ENCODE assay signal across 8 cellular contexts in the genomic region with DNA sequence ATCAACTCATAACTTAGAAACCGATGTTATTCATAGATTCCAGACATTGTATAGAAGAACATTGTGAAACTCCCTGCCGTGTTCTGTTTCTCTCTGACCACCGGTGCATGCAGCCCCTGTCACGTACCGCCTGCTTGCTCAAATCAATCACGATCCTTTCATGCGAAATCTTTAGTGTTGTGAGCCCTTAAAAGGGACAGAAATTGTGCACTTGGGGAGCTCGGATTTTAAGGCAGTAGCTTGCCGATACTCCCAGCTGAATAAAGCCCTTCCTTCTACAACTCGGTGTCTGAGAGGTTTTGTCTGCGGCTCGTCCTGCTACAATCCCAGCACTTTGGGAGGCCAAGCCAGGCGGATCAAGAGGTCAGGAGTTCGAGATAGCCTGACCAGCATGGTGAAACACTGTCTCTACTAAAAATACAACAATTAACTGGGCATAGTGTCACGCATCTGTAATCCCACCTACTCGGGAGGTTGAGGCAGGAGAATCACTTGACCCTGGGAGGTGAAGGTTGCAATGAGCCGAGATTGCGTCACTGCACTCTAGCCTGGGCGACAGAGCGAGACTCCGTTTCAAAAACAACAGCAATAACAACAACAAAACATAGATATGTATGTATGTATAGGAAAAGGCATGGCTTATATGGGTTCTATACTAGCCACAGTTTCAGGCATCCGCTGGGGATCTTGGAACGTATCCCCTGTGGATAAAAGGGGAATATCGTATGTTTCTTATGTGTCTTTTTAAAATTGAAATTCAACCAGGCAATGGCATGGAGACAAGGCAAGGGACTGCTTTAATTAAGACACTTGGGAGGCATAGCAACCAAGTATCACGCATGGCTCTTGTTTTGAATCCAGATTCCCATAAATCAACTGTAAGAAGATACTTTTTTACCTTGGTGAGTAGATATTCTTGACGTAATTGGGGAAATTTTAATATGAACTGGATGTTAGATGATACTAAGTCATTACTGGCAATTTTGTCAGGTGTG. TPM values are rescaled to one million over a fixed set of nuclear protein-coding genes. Genes with fewer than 3 reads are reported as not detected.
DNase-seq lines count a peak whose midpoint lies in the region; ATAC-seq, FAIRE-seq and TF ChIP-seq lines count a peak whose summit lies in the region.
"Not testable (repeated sequence)": the region's sequence is repeated elsewhere in the genome, so short reads cannot be mapped to it uniquely, and the experiment has no call there.

No MANE protein-coding gene starts in this region.

- H3K36me3 ChIP-seq in body of pancreas (replicated peaks in 1 of 2; ENCODE audit: insufficient read depth in 1 of 2, low read depth in 2 of 2); HepG2 (replicated peaks in 1 of 2; ENCODE audit: control insufficient read depth in 1 of 2, insufficient read depth in 2 of 2, low read length in 2 of 2); neural progenitor cell: not testable (repeated sequence)

- 66 to 78% methylated on average over 20 to 26 of the region's 26 CpGs for WGBS in body of pancreas, 2 donors
- 31% methylated on average over 23 of the region's 26 CpGs for WGBS in HepG2 (ENCODE audit: low lambda C conversion rate)

- H3K36me3 Mint-ChIP-seq in neural progenitor cell; progenitor cell of endocrine pancreas (ENCODE audit: insufficient read depth): not testable (repeated sequence)

- not testable (repeated sequence) for H3K79me2 ChIP-seq in HepG2 (ENCODE audit: insufficient read depth, low read length); neural progenitor cell (ENCODE audit: low read depth)

- POLR2A ChIA-PET in HepG2 (lab: Yijun Ruan, JAX): not testable (repeated sequence)

- not testable (repeated sequence) for H3K27me3 Mint-ChIP-seq in neural progenitor cell (ENCODE audit: insufficient read depth, low read depth); progenitor cell of endocrine pancreas

- not testable (repeated sequence) for H3K9me3 Mint-ChIP-seq in neural progenitor cell; progenitor cell of endocrine pancreas (ENCODE audit: low read depth)

- H2AFZ ChIP-seq in HepG2 (ENCODE audit: low read length); neural progenitor cell (replicated peaks): not testable (repeated sequence)

- H3K4me1 Mint-ChIP-seq in neural progenitor cell: peaks cover 11% of the 10 kb centered on the region
- H3K4me1 Mint-ChIP-seq in progenitor cell of endocrine pancreas (ENCODE audit: low read depth): not testable (repeated sequence)

- not testable (repeated sequence) for H3K27me3 ChIP-seq in body of pancreas; HepG2 (ENCODE audit: control insufficient read depth in 1 of 2, insufficient read depth in 2 of 2, low read length in 2 of 2); neural progenitor cell

- CTCF ChIA-PET in HepG2 (lab: Yijun Ruan, JAX; ENCODE audit: low intra/inter-chr PET ratio, low total read pairs): not testable (repeated sequence)

- in situ Hi-C loops in ACHN (cut with HindIII; ENCODE audit: low pct_ligation_motif_present, low pct_unique_long_range_greater_than_20kb, low sequenced_read_pairs); HepG2 (cut with HindIII; ENCODE audit: extremely low pct_ligation_motif_present, low pct_unique_long_range_greater_than_20kb): not testable (repeated sequence)

- TF ChIP-seq RAD21 in HepG2 (CRISPR knock-in tag; IDR thresholded peaks at IDR 0.05): not testable (repeated sequence)

- peak overlapping the region; percentile 48 for H3K4me3 Mint-ChIP-seq in neural progenitor cell
- not testable (repeated sequence) for H3K4me3 Mint-ChIP-seq in progenitor cell of endocrine pancreas (ENCODE audit: low read depth)

- TF ChIP-seq EP300 in HepG2 (IDR thresholded peaks at IDR 0.05; ENCODE audit: low read depth in 2 of 2, low read length in 2 of 2); HepG2 (CRISPR knock-in tag; IDR thresholded peaks at IDR 0.05; ENCODE audit: borderline replicate concordance): not testable (repeated sequence)

- H3K9me3 ChIP-seq in body of pancreas; HepG2 (ENCODE audit: low read length); neural progenitor cell (ENCODE audit: low read depth): not testable (repeated sequence)

- FAIRE-seq in HepG2 (lab: Jason Lieb, UNC): not testable (repeated sequence)

- H3K27ac Mint-ChIP-seq in neural progenitor cell (peak overlapping the region; percentile 93), progenitor cell of endocrine pancreas (peak overlapping the region; percentile 47)

- not testable (repeated sequence) for TF ChIP-seq CTCF in GM12865 (IDR thresholded peaks at IDR 0.05; ENCODE audit: insufficient read depth, low read depth, low read length, missing control alignments); body of pancreas (IDR thresholded peaks at IDR 0.05); HepG2 (CRISPR knock-in tag; IDR thresholded peaks at IDR 0.05); neural progenitor cell (IDR thresholded peaks at IDR 0.05); progenitor cell of endocrine pancreas (IDR thresholded peaks at IDR 0.05; ENCODE audit: unreplicated experiment)

- not testable (repeated sequence) for H4K20me1 ChIP-seq in HepG2 (ENCODE audit: insufficient read depth, low read length); neural progenitor cell (ENCODE audit: low read depth)

- not testable (repeated sequence) for H3K4me1 ChIP-seq in body of pancreas, neural progenitor cell
- H3K4me1 ChIP-seq in HepG2 (ENCODE audit: insufficient read depth, low read length): peaks cover 60% of the 10 kb centered on the region

- peak overlapping the region; percentile 71 for H3K4me2 ChIP-seq in HepG2 (ENCODE audit: low read depth, low read length)
- H3K4me2 ChIP-seq in neural progenitor cell: not testable (repeated sequence)

- TF ChIP-seq POLR2A in body of pancreas (IDR thresholded peaks at IDR 0.05); HepG2 (IDR thresholded peaks at IDR 0.05; ENCODE audit: insufficient read depth in 1 of 2, low read depth in 2 of 2, low read length in 2 of 2): not testable (repeated sequence)

- DNase-seq in ACHN (peak; percentile 54), GM12865 (ENCODE audit: low read depth) (peak; percentile 46), cardiac septum (ENCODE audit: low spot score) (peak; percentile 26)
- DNase-seq in body of pancreas; HepG2 (ENCODE audit: low spot score); neural progenitor cell (ENCODE audit: low spot score); progenitor cell of endocrine pancreas (ENCODE audit: low spot score, unreplicated experiment): not testable (repeated sequence)

- BruUV-seq in HepG2 (replicated peaks; lab: Mats Ljungman, UMichigan): not testable (repeated sequence)

- ATAC-seq in HG03571 (IDR thresholded peaks at IDR 0.05; ENCODE audit: unreplicated experiment) (peak; percentile 30), HepG2 (peak; percentile 38)
- not testable (repeated sequence) for ATAC-seq in body of pancreas

- not testable (repeated sequence) for H3K4me3 ChIP-seq in GM12865 (ENCODE audit: low read depth, low read length); body of pancreas; neural progenitor cell
- peak overlapping the region; percentile 9 to 47 (median 29); a peak in 5 of 6 replicates for H3K4me3 ChIP-seq in HepG2 (replicated peaks in 1 of 3; ENCODE audit: insufficient read depth in 1 of 3, low read depth in 2 of 3, low read length in 3 of 3)

- H3F3A ChIP-seq in neural progenitor cell (ENCODE audit: low read depth): not testable (repeated sequence)

- H3K27ac ChIP-seq in body of pancreas: peak overlapping the region in 3 of 4 donors; percentile 61 to 69 (median 64)
- H3K27ac ChIP-seq in HepG2 (ENCODE audit: extremely low read length, insufficient read depth, low read length): peak overlapping the region; percentile 73
- not testable (repeated sequence) for H3K27ac ChIP-seq in neural progenitor cell

- H3K9ac ChIP-seq in HepG2 (ENCODE audit: insufficient read depth, low read depth, low read length): peak overlapping the region; percentile 34
- not testable (repeated sequence) for H3K9ac ChIP-seq in neural progenitor cell

- intact Hi-C loops in body of pancreas (cut with DNase I); cardiac septum (cut with DNase I); HepG2 (cut with micrococcal nuclease; ENCODE audit: unreplicated experiment): not testable (repeated sequence)

RNA-seq across cellular contexts. Expression of a gene that starts 19.1 kb away (rescaled TPM):
- 10 to 100 TPM; 10.2 to 17.9 TPM for total RNA-seq in body of pancreas
- total RNA-seq in cardiac septum: 58.1 TPM
- total RNA-seq in HepG2 (2016; rRNA removed; fragmentation: Illumina TruSeq; extraction: Trizol): 14.6 and 14.9 TPM in 2 replicates
- 2.6 TPM in 2 replicates for total RNA-seq in HepG2 (2016; cell fraction: cytosol; rRNA removed; fragmentation: Illumina TruSeq; extraction: Trizol; ENCODE audit: low read depth)
- total RNA-seq in HepG2 (2016; cell fraction: insoluble cytoplasmic fraction; rRNA removed; fragmentation: Illumina TruSeq; extraction: Trizol): 14.8 and 15.2 TPM in 2 replicates
- 7.5 and 8.6 TPM in 2 replicates for total RNA-seq in HepG2 (2016; cell fraction: membrane; rRNA removed; fragmentation: Illumina TruSeq; extraction: Trizol)
- total RNA-seq in HepG2 (2016; cell fraction: nucleus; rRNA removed; fragmentation: Illumina TruSeq; extraction: Trizol): 10.0 and 11.2 TPM in 2 replicates
- polyA plus RNA-seq in HepG2 (2011; rRNA removed): 47.0 and 48.6 TPM in 2 replicates
- 34.9 and 57.3 TPM in 2 replicates for polyA plus RNA-seq in HepG2 (2011; cell fraction: cytosol; rRNA removed)
- 12.5 and 24.3 TPM in 2 replicates for polyA plus RNA-seq in HepG2 (2011; cell fraction: nucleus; rRNA removed)
- 22.2 and 29.6 TPM in 2 replicates for polyA plus RNA-seq in HepG2 (2012)
- polyA plus RNA-seq in HepG2 (2016; cell fraction: cytosol; fragmentation: Illumina TruSeq; extraction: Trizol; ENCODE audit: low read depth): 2.0 and 2.1 TPM in 2 replicates
- 13.6 and 14.1 TPM in 2 replicates for polyA plus RNA-seq in HepG2 (2016; cell fraction: insoluble cytoplasmic fraction; fragmentation: Illumina TruSeq; extraction: Trizol; ENCODE audit: low read depth)
- 5.0 and 5.9 TPM in 2 replicates for polyA plus RNA-seq in HepG2 (2016; cell fraction: membrane; fragmentation: Illumina TruSeq; extraction: Trizol; ENCODE audit: low read depth)
- 16.6 and 18.7 TPM in 2 replicates for polyA plus RNA-seq in HepG2 (2016; cell fraction: nucleus; fragmentation: Illumina TruSeq; extraction: Trizol; ENCODE audit: insufficient read depth, low read depth)
- polyA minus RNA-seq in HepG2 (2011; rRNA and poly(A)+ RNA removed; ENCODE audit: low replicate concordance): 6.5 and 13.5 TPM in 2 replicates
- 14.9 and 19.2 TPM in 2 replicates for polyA minus RNA-seq in HepG2 (2011; cell fraction: cytosol; rRNA and poly(A)+ RNA removed)
- polyA minus RNA-seq in HepG2 (2011; cell fraction: nucleus; rRNA and poly(A)+ RNA removed): 8.9 and 11.3 TPM in 2 replicates
- total RNA-seq in neural progenitor cell (ENCODE audit: low replicate concordance): 26.9 and 34.6 TPM in 2 replicates
- 23.3 and 23.4 TPM in 2 replicates for total RNA-seq in progenitor cell of endocrine pancreas

RNA-seq across cellular contexts. Expression of a gene that starts 19.5 kb away (rescaled TPM):
- total RNA-seq in body of pancreas (1 to 10 TPM in 1 of 2 donors, under 1 TPM in 1; 0.66 to 5.4 TPM), cardiac septum (17.3 TPM), HepG2 (2016; rRNA removed; fragmentation: Illumina TruSeq; extraction: Trizol) (19.1 and 20.1 TPM in 2 replicates), neural progenitor cell (ENCODE audit: low replicate concordance) (16.1 and 17.2 TPM in 2 replicates), progenitor cell of endocrine pancreas (27.6 and 28.3 TPM in 2 replicates)
- 42.0 and 42.3 TPM in 2 replicates for total RNA-seq in HepG2 (2016; cell fraction: cytosol; rRNA removed; fragmentation: Illumina TruSeq; extraction: Trizol; ENCODE audit: low read depth)
- 16.7 and 22.4 TPM in 2 replicates for total RNA-seq in HepG2 (2016; cell fraction: insoluble cytoplasmic fraction; rRNA removed; fragmentation: Illumina TruSeq; extraction: Trizol)
- total RNA-seq in HepG2 (2016; cell fraction: membrane; rRNA removed; fragmentation: Illumina TruSeq; extraction: Trizol): 51.5 and 52.1 TPM in 2 replicates
- 12.2 and 14.3 TPM in 2 replicates for total RNA-seq in HepG2 (2016; cell fraction: nucleus; rRNA removed; fragmentation: Illumina TruSeq; extraction: Trizol)
- polyA plus RNA-seq in HepG2 (2011; rRNA removed): 36.4 and 36.6 TPM in 2 replicates
- 16.8 and 29.8 TPM in 2 replicates for polyA plus RNA-seq in HepG2 (2011; cell fraction: cytosol; rRNA removed)
- 5.7 and 8.0 TPM in 2 replicates for polyA plus RNA-seq in HepG2 (2011; cell fraction: nucleus; rRNA removed)
- 31.1 and 33.0 TPM in 2 replicates for polyA plus RNA-seq in HepG2 (2012)
- polyA plus RNA-seq in HepG2 (2016; cell fraction: cytosol; fragmentation: Illumina TruSeq; extraction: Trizol; ENCODE audit: low read depth): 79.3 and 89.7 TPM in 2 replicates
- polyA plus RNA-seq in HepG2 (2016; cell fraction: insoluble cytoplasmic fraction; fragmentation: Illumina TruSeq; extraction: Trizol; ENCODE audit: low read depth): 30.2 and 31.4 TPM in 2 replicates
- 77.9 and 80.5 TPM in 2 replicates for polyA plus RNA-seq in HepG2 (2016; cell fraction: membrane; fragmentation: Illumina TruSeq; extraction: Trizol; ENCODE audit: low read depth)
- polyA plus RNA-seq in HepG2 (2016; cell fraction: nucleus; fragmentation: Illumina TruSeq; extraction: Trizol; ENCODE audit: insufficient read depth, low read depth): 26.1 and 29.5 TPM in 2 replicates
- 9.2 and 13.6 TPM in 2 replicates for polyA minus RNA-seq in HepG2 (2011; rRNA and poly(A)+ RNA removed; ENCODE audit: low replicate concordance)
- 7.6 and 9.5 TPM in 2 replicates for polyA minus RNA-seq in HepG2 (2011; cell fraction: cytosol; rRNA and poly(A)+ RNA removed)
- polyA minus RNA-seq in HepG2 (2011; cell fraction: nucleus; rRNA and poly(A)+ RNA removed): 11.3 and 12.2 TPM in 2 replicates

RNA-seq across cellular contexts. Expression of a gene that starts 41.3 kb away (rescaled TPM):
- 10 to 100 TPM in 1 of 2 donors, 1 to 10 TPM in 1; 6.5 to 11.2 TPM for total RNA-seq in body of pancreas
- 11.8 TPM for total RNA-seq in cardiac septum
- total RNA-seq in HepG2 (2016; rRNA removed; fragmentation: Illumina TruSeq; extraction: Trizol): 28.0 and 45.9 TPM in 2 replicates
- 10.0 and 10.6 TPM in 2 replicates for total RNA-seq in HepG2 (2016; cell fraction: cytosol; rRNA removed; fragmentation: Illumina TruSeq; extraction: Trizol; ENCODE audit: low read depth)
- 31.3 and 51.3 TPM in 2 replicates for total RNA-seq in HepG2 (2016; cell fraction: insoluble cytoplasmic fraction; rRNA removed; fragmentation: Illumina TruSeq; extraction: Trizol)
- 19.3 and 22.3 TPM in 2 replicates for total RNA-seq in HepG2 (2016; cell fraction: membrane; rRNA removed; fragmentation: Illumina TruSeq; extraction: Trizol)
- 10.7 and 11.5 TPM in 2 replicates for total RNA-seq in HepG2 (2016; cell fraction: nucleus; rRNA removed; fragmentation: Illumina TruSeq; extraction: Trizol)
- 8.9 and 11.9 TPM in 2 replicates for polyA plus RNA-seq in HepG2 (2011; rRNA removed)
- 6.4 and 8.8 TPM in 2 replicates for polyA plus RNA-seq in HepG2 (2011; cell fraction: cytosol; rRNA removed)
- polyA plus RNA-seq in HepG2 (2011; cell fraction: nucleus; rRNA removed): 1.5 and 2.1 TPM in 2 replicates
- 12.2 and 13.2 TPM in 2 replicates for polyA plus RNA-seq in HepG2 (2012)
- 10.7 and 11.1 TPM in 2 replicates for polyA plus RNA-seq in HepG2 (2016; cell fraction: cytosol; fragmentation: Illumina TruSeq; extraction: Trizol; ENCODE audit: low read depth)
- 47.3 and 54.8 TPM in 2 replicates for polyA plus RNA-seq in HepG2 (2016; cell fraction: insoluble cytoplasmic fraction; fragmentation: Illumina TruSeq; extraction: Trizol; ENCODE audit: low read depth)
- polyA plus RNA-seq in HepG2 (2016; cell fraction: membrane; fragmentation: Illumina TruSeq; extraction: Trizol; ENCODE audit: low read depth): 19.2 and 21.7 TPM in 2 replicates
- 15.8 and 18.4 TPM in 2 replicates for polyA plus RNA-seq in HepG2 (2016; cell fraction: nucleus; fragmentation: Illumina TruSeq; extraction: Trizol; ENCODE audit: insufficient read depth, low read depth)
- 2.3 and 3.7 TPM in 2 replicates for polyA minus RNA-seq in HepG2 (2011; rRNA and poly(A)+ RNA removed; ENCODE audit: low replicate concordance)
- polyA minus RNA-seq in HepG2 (2011; cell fraction: cytosol; rRNA and poly(A)+ RNA removed): 2.7 and 4.6 TPM in 2 replicates
- 2.3 and 2.4 TPM in 2 replicates for polyA minus RNA-seq in HepG2 (2011; cell fraction: nucleus; rRNA and poly(A)+ RNA removed)
- 11.2 and 24.6 TPM in 2 replicates for total RNA-seq in neural progenitor cell (ENCODE audit: low replicate concordance)
- total RNA-seq in progenitor cell of endocrine pancreas: 9.0 and 10.6 TPM in 2 replicates

RNA-seq across cellular contexts. Expression of a gene that starts 41.5 kb away (rescaled TPM):
- total RNA-seq in body of pancreas: 10 to 100 TPM in 1 of 2 donors, 1 to 10 TPM in 1; 4.9 to 17.4 TPM
- 25.2 TPM for total RNA-seq in cardiac septum
- total RNA-seq in HepG2 (2016; rRNA removed; fragmentation: Illumina TruSeq; extraction: Trizol): 19.7 and 35.5 TPM in 2 replicates
- total RNA-seq in HepG2 (2016; cell fraction: cytosol; rRNA removed; fragmentation: Illumina TruSeq; extraction: Trizol; ENCODE audit: low read depth): 2.1 and 2.3 TPM in 2 replicates
- 20.8 and 37.3 TPM in 2 replicates for total RNA-seq in HepG2 (2016; cell fraction: insoluble cytoplasmic fraction; rRNA removed; fragmentation: Illumina TruSeq; extraction: Trizol)
- total RNA-seq in HepG2 (2016; cell fraction: membrane; rRNA removed; fragmentation: Illumina TruSeq; extraction: Trizol): 9.5 and 11.1 TPM in 2 replicates
- total RNA-seq in HepG2 (2016; cell fraction: nucleus; rRNA removed; fragmentation: Illumina TruSeq; extraction: Trizol): 10.5 and 10.7 TPM in 2 replicates
- polyA plus RNA-seq in HepG2 (2011; rRNA removed): 8.5 and 11.0 TPM in 2 replicates
- 6.5 and 8.1 TPM in 2 replicates for polyA plus RNA-seq in HepG2 (2011; cell fraction: cytosol; rRNA removed)
- 6.4 and 6.8 TPM in 2 replicates for polyA plus RNA-seq in HepG2 (2011; cell fraction: nucleus; rRNA removed)
- 6.1 and 10.7 TPM in 2 replicates for polyA plus RNA-seq in HepG2 (2012)
- polyA plus RNA-seq in HepG2 (2016; cell fraction: cytosol; fragmentation: Illumina TruSeq; extraction: Trizol; ENCODE audit: low read depth): 1.8 and 2.0 TPM in 2 replicates
- 34.6 and 35.6 TPM in 2 replicates for polyA plus RNA-seq in HepG2 (2016; cell fraction: insoluble cytoplasmic fraction; fragmentation: Illumina TruSeq; extraction: Trizol; ENCODE audit: low read depth)
- 5.7 and 6.7 TPM in 2 replicates for polyA plus RNA-seq in HepG2 (2016; cell fraction: membrane; fragmentation: Illumina TruSeq; extraction: Trizol; ENCODE audit: low read depth)
- 15.4 and 15.7 TPM in 2 replicates for polyA plus RNA-seq in HepG2 (2016; cell fraction: nucleus; fragmentation: Illumina TruSeq; extraction: Trizol; ENCODE audit: insufficient read depth, low read depth)
- 6.6 and 21.0 TPM in 2 replicates for polyA minus RNA-seq in HepG2 (2011; rRNA and poly(A)+ RNA removed; ENCODE audit: low replicate concordance)
- 6.9 and 11.5 TPM in 2 replicates for polyA minus RNA-seq in HepG2 (2011; cell fraction: cytosol; rRNA and poly(A)+ RNA removed)
- polyA minus RNA-seq in HepG2 (2011; cell fraction: nucleus; rRNA and poly(A)+ RNA removed): 7.5 and 8.0 TPM in 2 replicates
- total RNA-seq in neural progenitor cell (ENCODE audit: low replicate concordance): 47.6 and 55.7 TPM in 2 replicates
- total RNA-seq in progenitor cell of endocrine pancreas: 16.0 and 17.2 TPM in 2 replicates

RNA-seq across cellular contexts. Expression of a gene that starts 49.8 kb away (rescaled TPM):
- 10 to 100 TPM; 30.1 to 32.6 TPM for total RNA-seq in body of pancreas
- 77.1 TPM for total RNA-seq in cardiac septum
- 20.5 and 28.1 TPM in 2 replicates for total RNA-seq in HepG2 (2016; rRNA removed; fragmentation: Illumina TruSeq; extraction: Trizol)
- 8.4 and 11.5 TPM in 2 replicates for total RNA-seq in HepG2 (2016; cell fraction: cytosol; rRNA removed; fragmentation: Illumina TruSeq; extraction: Trizol; ENCODE audit: low read depth)
- total RNA-seq in HepG2 (2016; cell fraction: insoluble cytoplasmic fraction; rRNA removed; fragmentation: Illumina TruSeq; extraction: Trizol): 15.9 and 20.1 TPM in 2 replicates
- total RNA-seq in HepG2 (2016; cell fraction: membrane; rRNA removed; fragmentation: Illumina TruSeq; extraction: Trizol): 31.0 and 31.9 TPM in 2 replicates
- total RNA-seq in HepG2 (2016; cell fraction: nucleus; rRNA removed; fragmentation: Illumina TruSeq; extraction: Trizol): 11.8 and 15.8 TPM in 2 replicates
- polyA plus RNA-seq in HepG2 (2011; rRNA removed): 47.5 and 64.2 TPM in 2 replicates
- 30.0 and 37.2 TPM in 2 replicates for polyA plus RNA-seq in HepG2 (2011; cell fraction: cytosol; rRNA removed)
- polyA plus RNA-seq in HepG2 (2011; cell fraction: nucleus; rRNA removed): 30.6 and 37.4 TPM in 2 replicates
- polyA plus RNA-seq in HepG2 (2012): 17.7 and 18.1 TPM in 2 replicates
- 21.3 and 21.6 TPM in 2 replicates for polyA plus RNA-seq in HepG2 (2016; cell fraction: cytosol; fragmentation: Illumina TruSeq; extraction: Trizol; ENCODE audit: low read depth)
- polyA plus RNA-seq in HepG2 (2016; cell fraction: insoluble cytoplasmic fraction; fragmentation: Illumina TruSeq; extraction: Trizol; ENCODE audit: low read depth): 28.1 and 40.5 TPM in 2 replicates
- 43.7 and 50.0 TPM in 2 replicates for polyA plus RNA-seq in HepG2 (2016; cell fraction: membrane; fragmentation: Illumina TruSeq; extraction: Trizol; ENCODE audit: low read depth)
- 24.0 and 25.1 TPM in 2 replicates for polyA plus RNA-seq in HepG2 (2016; cell fraction: nucleus; fragmentation: Illumina TruSeq; extraction: Trizol; ENCODE audit: insufficient read depth, low read depth)
- polyA minus RNA-seq in HepG2 (2011; rRNA and poly(A)+ RNA removed; ENCODE audit: low replicate concordance): 147 and 407 TPM in 2 replicates
- polyA minus RNA-seq in HepG2 (2011; cell fraction: cytosol; rRNA and poly(A)+ RNA removed): 32.5 and 39.1 TPM in 2 replicates
- polyA minus RNA-seq in HepG2 (2011; cell fraction: nucleus; rRNA and poly(A)+ RNA removed): 12.5 and 17.4 TPM in 2 replicates
- total RNA-seq in neural progenitor cell (ENCODE audit: low replicate concordance): 25.8 and 34.6 TPM in 2 replicates
- total RNA-seq in progenitor cell of endocrine pancreas: 71.3 and 72.0 TPM in 2 replicates
